ENCODE assay signal across 1 cellular context in the genomic region with DNA sequence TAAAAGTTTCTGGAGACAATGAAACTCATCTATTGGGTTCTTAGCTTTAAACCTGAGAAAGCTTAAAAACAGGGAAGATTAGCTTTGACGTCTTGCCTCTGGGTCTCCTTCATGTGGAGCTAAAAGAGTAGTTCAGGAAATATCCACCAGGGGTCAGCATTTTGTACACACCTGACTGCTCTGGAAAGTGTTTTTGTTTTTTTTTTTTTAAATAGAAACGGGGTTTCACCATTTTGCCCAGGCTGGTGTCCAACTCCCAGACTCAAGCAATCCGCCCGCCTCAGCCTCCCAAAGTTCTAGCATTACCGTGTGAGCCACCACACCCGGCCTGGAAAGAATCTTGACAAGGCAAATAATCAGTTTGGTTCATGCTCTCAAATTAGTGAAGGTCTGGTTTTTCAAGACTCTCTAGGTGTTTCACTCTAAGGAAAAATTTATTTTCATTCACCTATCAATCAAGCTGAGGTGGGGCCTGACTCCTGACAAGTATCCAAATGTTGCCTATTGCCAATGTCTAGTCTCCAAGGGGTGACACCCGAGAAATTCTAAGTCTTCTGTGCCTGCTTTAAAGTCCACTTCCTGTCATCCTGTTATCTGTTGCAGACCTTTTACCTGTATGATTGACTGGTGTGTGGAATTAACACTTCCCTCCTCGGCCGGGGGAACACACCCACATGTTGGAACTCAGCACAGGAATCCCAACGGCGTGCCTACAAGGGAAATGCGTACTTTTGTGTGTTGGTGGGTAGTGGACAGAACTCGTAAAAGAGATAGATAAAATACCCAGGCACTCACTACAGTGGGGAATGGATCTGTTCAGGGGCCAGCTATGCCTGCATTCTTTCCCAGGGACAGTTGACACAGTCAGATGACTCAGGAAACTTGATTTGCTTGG.
A peak's percentile ranks its signal among the peaks of the same experiment; 100 is the strongest.
TF ChIP-seq lines count a peak whose summit lies in the region.

No MANE protein-coding gene starts in this region.

TF ChIP-seq in HepG2, 621 proteins besides CTCF, POLR2A, EP300 and RAD21 (continued from another document and continues in another):
- TF ChIP-seq PCBP2 (optimal IDR thresholded peaks at IDR 0.05; ENCODE audit: low read depth, low read length, poor library complexity, severe bottlenecking) (no peak), ZNF781 (CRISPR knock-in tag; IDR thresholded peaks at IDR 0.05; ENCODE audit: borderline replicate concordance, not compliant biosample characterization) (no peak), NFIC (IDR thresholded peaks at IDR 0.05; ENCODE audit: low read length) (no peak), ZFP36 (IDR thresholded peaks at IDR 0.05; ENCODE audit: borderline replicate concordance, low read depth, low read length, partially characterized antibody) (no peak), POLR2AphosphoS2 (IDR thresholded peaks at IDR 0.05; ENCODE audit: low read depth, low read length) (no peak), MED1 (CRISPR knock-in tag; IDR thresholded peaks at IDR 0.05) (no peak), ELF4 (CRISPR knock-in tag; IDR thresholded peaks at IDR 0.05; ENCODE audit: borderline replicate concordance) (no peak), ZNF235 (CRISPR knock-in tag; IDR thresholded peaks at IDR 0.05; ENCODE audit: borderline replicate concordance) (0 out of 2 replicates have a peak, but pooled peaks have one; percentile 69), ZIK1 (CRISPR knock-in tag; IDR thresholded peaks at IDR 0.05; ENCODE audit: borderline replicate concordance, low read depth) (no peak), MBD4 (IDR thresholded peaks at IDR 0.05; ENCODE audit: borderline replicate concordance, low read length) (no peak), ZNF790 (CRISPR knock-in tag; IDR thresholded peaks at IDR 0.05; ENCODE audit: borderline replicate concordance) (no peak), ZFP37 (CRISPR knock-in tag; IDR thresholded peaks at IDR 0.05; ENCODE audit: borderline replicate concordance) (no peak), HIVEP1 (CRISPR knock-in tag; IDR thresholded peaks at IDR 0.05) (peak; percentile 61; the same call in 1 of the 2 replicates), CHD4 (IDR thresholded peaks at IDR 0.05; ENCODE audit: borderline replicate concordance, low read length) (no peak), CC2D1A (CRISPR knock-in tag; IDR thresholded peaks at IDR 0.05) (no peak; the same call in 1 of the 2 replicates), HOXD1 (CRISPR knock-in tag; IDR thresholded peaks at IDR 0.05) (no peak), FOXA3 (CRISPR knock-in tag; IDR thresholded peaks at IDR 0.05) (peak; percentile 75), ZNF224 (CRISPR knock-in tag; IDR thresholded peaks at IDR 0.05) (no peak), KDM2A (CRISPR knock-in tag; IDR thresholded peaks at IDR 0.05; ENCODE audit: borderline replicate concordance, low read depth) (no peak), WIZ (CRISPR knock-in tag; IDR thresholded peaks at IDR 0.05) (no peak; the same call in 1 of the 2 replicates), SNAPC2 (CRISPR knock-in tag; IDR thresholded peaks at IDR 0.05) (no peak), ZNF773 (CRISPR knock-in tag; IDR thresholded peaks at IDR 0.05; ENCODE audit: borderline replicate concordance) (no peak), NCOR1 (IDR thresholded peaks at IDR 0.05; ENCODE audit: borderline replicate concordance, low read length) (no peak), CBFB (CRISPR knock-in tag; IDR thresholded peaks at IDR 0.05) (no peak), ZNF724P (CRISPR knock-in tag; IDR thresholded peaks at IDR 0.05; ENCODE audit: borderline replicate concordance) (no peak), FLYWCH1 (CRISPR knock-in tag; IDR thresholded peaks at IDR 0.05) (no peak), NR2F6 (IDR thresholded peaks at IDR 0.05) (no peak), NR2F6 (CRISPR knock-in tag; IDR thresholded peaks at IDR 0.05) (no peak), POLR2AphosphoS5 (IDR thresholded peaks at IDR 0.05; ENCODE audit: low read depth, low read length) (no peak), ZMYM2 (CRISPR knock-in tag; IDR thresholded peaks at IDR 0.05) (no peak), EED (CRISPR knock-in tag; IDR thresholded peaks at IDR 0.05) (no peak), ZNF816 (CRISPR knock-in tag; IDR thresholded peaks at IDR 0.05; ENCODE audit: borderline replicate concordance) (no peak), MAFF (IDR thresholded peaks at IDR 0.05; ENCODE audit: low read depth, low read length) (no peak), BRCA1 (CRISPR knock-in tag; IDR thresholded peaks at IDR 0.05) (0 out of 2 replicates have a peak, but pooled peaks have one; percentile 52), RARA (CRISPR knock-in tag; IDR thresholded peaks at IDR 0.05) (no peak), ADNP (CRISPR knock-in tag; IDR thresholded peaks at IDR 0.05) (no peak), MTA1 (CRISPR knock-in tag; IDR thresholded peaks at IDR 0.05; ENCODE audit: borderline replicate concordance) (no peak), ZMYM4 (CRISPR knock-in tag; IDR thresholded peaks at IDR 0.05) (no peak), SIN3B (IDR thresholded peaks at IDR 0.05; ENCODE audit: low read length) (no peak), ZNF660 (CRISPR knock-in tag; IDR thresholded peaks at IDR 0.05; ENCODE audit: borderline replicate concordance, low read depth) (no peak), KLF6 (CRISPR knock-in tag; IDR thresholded peaks at IDR 0.05) (no peak), HNRNPUL1 (IDR thresholded peaks at IDR 0.05; ENCODE audit: low read depth, low read length) (no peak), KAT8 (CRISPR knock-in tag; IDR thresholded peaks at IDR 0.05) (peak; percentile 53; the same call in 1 of the 2 replicates), ZSCAN30 (CRISPR knock-in tag; IDR thresholded peaks at IDR 0.05) (no peak)
- TF ChIP-seq, protein P1, sequence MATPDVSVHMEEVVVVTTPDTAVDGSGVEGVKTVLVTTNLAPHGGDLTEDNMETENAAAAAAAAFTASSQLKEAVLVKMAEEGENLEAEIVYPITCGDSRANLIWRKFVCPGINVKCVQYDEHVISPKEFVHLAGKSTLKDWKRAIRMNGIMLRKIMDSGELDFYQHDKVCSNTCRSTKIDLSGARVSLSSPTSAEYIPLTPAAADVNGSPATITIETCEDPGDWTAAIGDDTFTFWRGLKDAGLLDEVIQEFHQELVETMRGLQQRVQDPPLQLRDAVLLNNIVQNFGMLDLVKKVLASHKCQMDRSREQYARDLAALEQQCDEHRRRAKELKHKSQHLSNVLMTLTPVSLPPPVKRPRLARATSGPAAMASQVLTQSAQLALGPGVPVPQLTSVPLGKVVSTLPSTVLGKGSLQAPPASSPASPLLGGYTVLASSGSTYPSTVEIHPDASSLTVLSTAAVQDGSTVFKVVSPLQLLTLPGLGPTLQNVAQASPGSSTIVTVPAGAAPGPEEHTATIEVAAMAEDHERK (CRISPR knock-in tag; IDR thresholded peaks at IDR 0.05; ENCODE audit: low read depth), result no peak
- TF ChIP-seq, protein P2, sequence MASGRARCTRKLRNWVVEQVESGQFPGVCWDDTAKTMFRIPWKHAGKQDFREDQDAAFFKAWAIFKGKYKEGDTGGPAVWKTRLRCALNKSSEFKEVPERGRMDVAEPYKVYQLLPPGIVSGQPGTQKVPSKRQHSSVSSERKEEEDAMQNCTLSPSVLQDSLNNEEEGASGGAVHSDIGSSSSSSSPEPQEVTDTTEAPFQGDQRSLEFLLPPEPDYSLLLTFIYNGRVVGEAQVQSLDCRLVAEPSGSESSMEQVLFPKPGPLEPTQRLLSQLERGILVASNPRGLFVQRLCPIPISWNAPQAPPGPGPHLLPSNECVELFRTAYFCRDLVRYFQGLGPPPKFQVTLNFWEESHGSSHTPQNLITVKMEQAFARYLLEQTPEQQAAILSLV (CRISPR knock-in tag; IDR thresholded peaks at IDR 0.05; ENCODE audit: borderline replicate concordance), result no peak
- TF ChIP-seq, protein P3, sequence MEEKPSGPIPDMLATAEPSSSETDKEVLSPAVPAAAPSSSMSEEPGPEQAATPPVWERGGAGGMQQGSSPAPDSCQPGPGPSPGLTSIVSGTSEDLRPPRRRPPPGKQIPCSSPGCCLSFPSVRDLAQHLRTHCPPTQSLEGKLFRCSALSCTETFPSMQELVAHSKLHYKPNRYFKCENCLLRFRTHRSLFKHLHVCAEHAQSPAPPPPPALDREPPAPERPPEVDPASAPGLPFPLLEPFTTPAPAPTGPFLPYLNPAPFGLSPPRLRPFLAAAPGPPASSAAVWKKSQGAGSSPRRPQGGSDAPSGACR (CRISPR knock-in tag; IDR thresholded peaks at IDR 0.05), result no peak
- TF ChIP-seq, protein P4, sequence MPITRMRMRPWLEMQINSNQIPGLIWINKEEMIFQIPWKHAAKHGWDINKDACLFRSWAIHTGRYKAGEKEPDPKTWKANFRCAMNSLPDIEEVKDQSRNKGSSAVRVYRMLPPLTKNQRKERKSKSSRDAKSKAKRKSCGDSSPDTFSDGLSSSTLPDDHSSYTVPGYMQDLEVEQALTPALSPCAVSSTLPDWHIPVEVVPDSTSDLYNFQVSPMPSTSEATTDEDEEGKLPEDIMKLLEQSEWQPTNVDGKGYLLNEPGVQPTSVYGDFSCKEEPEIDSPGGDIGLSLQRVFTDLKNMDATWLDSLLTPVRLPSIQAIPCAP (CRISPR knock-in tag; IDR thresholded peaks at IDR 0.05; ENCODE audit: low read depth), result no peak
- TF ChIP-seq, protein P5, sequence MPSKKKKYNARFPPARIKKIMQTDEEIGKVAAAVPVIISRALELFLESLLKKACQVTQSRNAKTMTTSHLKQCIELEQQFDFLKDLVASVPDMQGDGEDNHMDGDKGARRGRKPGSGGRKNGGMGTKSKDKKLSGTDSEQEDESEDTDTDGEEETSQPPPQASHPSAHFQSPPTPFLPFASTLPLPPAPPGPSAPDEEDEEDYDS (CRISPR knock-in tag; IDR thresholded peaks at IDR 0.05), result peak; percentile 16; the same call in 1 of the 2 replicates
- TF ChIP-seq, protein P6, sequence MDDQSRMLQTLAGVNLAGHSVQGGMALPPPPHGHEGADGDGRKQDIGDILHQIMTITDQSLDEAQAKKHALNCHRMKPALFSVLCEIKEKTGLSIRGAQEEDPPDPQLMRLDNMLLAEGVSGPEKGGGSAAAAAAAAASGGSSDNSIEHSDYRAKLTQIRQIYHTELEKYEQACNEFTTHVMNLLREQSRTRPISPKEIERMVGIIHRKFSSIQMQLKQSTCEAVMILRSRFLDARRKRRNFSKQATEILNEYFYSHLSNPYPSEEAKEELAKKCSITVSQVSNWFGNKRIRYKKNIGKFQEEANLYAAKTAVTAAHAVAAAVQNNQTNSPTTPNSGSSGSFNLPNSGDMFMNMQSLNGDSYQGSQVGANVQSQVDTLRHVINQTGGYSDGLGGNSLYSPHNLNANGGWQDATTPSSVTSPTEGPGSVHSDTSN (CRISPR knock-in tag; IDR thresholded peaks at IDR 0.05; ENCODE audit: borderline replicate concordance), result no peak
- TF ChIP-seq, protein P7, sequence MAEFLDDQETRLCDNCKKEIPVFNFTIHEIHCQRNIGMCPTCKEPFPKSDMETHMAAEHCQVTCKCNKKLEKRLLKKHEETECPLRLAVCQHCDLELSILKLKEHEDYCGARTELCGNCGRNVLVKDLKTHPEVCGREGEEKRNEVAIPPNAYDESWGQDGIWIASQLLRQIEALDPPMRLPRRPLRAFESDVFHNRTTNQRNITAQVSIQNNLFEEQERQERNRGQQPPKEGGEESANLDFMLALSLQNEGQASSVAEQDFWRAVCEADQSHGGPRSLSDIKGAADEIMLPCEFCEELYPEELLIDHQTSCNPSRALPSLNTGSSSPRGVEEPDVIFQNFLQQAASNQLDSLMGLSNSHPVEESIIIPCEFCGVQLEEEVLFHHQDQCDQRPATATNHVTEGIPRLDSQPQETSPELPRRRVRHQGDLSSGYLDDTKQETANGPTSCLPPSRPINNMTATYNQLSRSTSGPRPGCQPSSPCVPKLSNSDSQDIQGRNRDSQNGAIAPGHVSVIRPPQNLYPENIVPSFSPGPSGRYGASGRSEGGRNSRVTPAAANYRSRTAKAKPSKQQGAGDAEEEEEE (CRISPR knock-in tag; IDR thresholded peaks at IDR 0.05; ENCODE audit: borderline replicate concordance), result no peak
- TF ChIP-seq, protein P8, sequence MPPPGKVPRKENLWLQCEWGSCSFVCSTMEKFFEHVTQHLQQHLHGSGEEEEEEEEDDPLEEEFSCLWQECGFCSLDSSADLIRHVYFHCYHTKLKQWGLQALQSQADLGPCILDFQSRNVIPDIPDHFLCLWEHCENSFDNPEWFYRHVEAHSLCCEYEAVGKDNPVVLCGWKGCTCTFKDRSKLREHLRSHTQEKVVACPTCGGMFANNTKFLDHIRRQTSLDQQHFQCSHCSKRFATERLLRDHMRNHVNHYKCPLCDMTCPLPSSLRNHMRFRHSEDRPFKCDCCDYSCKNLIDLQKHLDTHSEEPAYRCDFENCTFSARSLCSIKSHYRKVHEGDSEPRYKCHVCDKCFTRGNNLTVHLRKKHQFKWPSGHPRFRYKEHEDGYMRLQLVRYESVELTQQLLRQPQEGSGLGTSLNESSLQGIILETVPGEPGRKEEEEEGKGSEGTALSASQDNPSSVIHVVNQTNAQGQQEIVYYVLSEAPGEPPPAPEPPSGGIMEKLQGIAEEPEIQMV (CRISPR knock-in tag; IDR thresholded peaks at IDR 0.05; ENCODE audit: low read depth), result peak; percentile 14; the same call in 1 of the 2 replicates
- TF ChIP-seq, protein P9, sequence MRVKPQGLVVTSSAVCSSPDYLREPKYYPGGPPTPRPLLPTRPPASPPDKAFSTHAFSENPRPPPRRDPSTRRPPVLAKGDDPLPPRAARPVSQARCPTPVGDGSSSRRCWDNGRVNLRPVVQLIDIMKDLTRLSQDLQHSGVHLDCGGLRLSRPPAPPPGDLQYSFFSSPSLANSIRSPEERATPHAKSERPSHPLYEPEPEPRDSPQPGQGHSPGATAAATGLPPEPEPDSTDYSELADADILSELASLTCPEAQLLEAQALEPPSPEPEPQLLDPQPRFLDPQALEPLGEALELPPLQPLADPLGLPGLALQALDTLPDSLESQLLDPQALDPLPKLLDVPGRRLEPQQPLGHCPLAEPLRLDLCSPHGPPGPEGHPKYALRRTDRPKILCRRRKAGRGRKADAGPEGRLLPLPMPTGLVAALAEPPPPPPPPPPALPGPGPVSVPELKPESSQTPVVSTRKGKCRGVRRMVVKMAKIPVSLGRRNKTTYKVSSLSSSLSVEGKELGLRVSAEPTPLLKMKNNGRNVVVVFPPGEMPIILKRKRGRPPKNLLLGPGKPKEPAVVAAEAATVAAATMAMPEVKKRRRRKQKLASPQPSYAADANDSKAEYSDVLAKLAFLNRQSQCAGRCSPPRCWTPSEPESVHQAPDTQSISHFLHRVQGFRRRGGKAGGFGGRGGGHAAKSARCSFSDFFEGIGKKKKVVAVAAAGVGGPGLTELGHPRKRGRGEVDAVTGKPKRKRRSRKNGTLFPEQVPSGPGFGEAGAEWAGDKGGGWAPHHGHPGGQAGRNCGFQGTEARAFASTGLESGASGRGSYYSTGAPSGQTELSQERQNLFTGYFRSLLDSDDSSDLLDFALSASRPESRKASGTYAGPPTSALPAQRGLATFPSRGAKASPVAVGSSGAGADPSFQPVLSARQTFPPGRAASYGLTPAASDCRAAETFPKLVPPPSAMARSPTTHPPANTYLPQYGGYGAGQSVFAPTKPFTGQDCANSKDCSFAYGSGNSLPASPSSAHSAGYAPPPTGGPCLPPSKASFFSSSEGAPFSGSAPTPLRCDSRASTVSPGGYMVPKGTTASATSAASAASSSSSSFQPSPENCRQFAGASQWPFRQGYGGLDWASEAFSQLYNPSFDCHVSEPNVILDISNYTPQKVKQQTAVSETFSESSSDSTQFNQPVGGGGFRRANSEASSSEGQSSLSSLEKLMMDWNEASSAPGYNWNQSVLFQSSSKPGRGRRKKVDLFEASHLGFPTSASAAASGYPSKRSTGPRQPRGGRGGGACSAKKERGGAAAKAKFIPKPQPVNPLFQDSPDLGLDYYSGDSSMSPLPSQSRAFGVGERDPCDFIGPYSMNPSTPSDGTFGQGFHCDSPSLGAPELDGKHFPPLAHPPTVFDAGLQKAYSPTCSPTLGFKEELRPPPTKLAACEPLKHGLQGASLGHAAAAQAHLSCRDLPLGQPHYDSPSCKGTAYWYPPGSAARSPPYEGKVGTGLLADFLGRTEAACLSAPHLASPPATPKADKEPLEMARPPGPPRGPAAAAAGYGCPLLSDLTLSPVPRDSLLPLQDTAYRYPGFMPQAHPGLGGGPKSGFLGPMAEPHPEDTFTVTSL (CRISPR knock-in tag; IDR thresholded peaks at IDR 0.05; ENCODE audit: borderline replicate concordance), result no peak
